ENCODE assay signal across 16 cellular contexts in the genomic region with DNA sequence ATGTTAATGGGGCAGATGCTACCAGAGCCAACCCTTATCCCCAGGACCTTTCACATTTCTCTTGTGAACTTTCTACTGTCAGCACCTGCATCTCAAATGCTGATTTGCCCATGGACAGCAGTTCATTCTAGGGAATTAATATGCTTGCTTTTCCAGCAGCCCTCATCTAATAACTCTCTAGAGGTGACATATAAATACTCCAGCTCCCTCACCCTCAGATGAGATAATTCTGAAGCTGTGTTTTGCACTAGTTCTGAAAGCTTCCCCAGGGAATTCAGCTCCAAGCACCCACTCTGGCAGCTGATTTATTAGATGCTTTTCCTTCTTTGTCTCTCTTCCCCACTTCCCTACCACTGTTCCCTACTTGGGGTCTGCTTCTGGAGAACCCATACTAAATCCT.
A peak's percentile ranks its signal among the peaks of the same experiment; 100 is the strongest.
DNase-seq lines count a peak whose midpoint lies in the region; ATAC-seq and TF ChIP-seq lines count a peak whose summit lies in the region.
"Had no signal": no experiment of that assay in that cellular context is flagged by ENCODE, and none has a peak within 500 bp of the region (broad histone marks: within the 10 kb centered on the region; RNA-seq: fewer than 3 reads in every experiment).

No MANE protein-coding gene starts in this region.

- DNase-seq in NCI-H82 (lab: John Stamatoyannopoulos, UW) (peak; percentile 44), NCI-H82 treated with DMSO at 0.1 percent for 48 hours (lab: John Stamatoyannopoulos, UW; ENCODE audit: unreplicated experiment) (no peak), amniotic epithelial cell (ENCODE audit: low read depth) (peak; percentile 11), middle frontal gyrus (ENCODE audit: extremely low spot score, low spot score) (no peak), Caco-2 (no peak)
- no peak for DNase-seq in CD4-positive, CD25-positive, alpha-beta regulatory T cell
- DNase-seq in activated CD4-positive, CD25-positive, alpha-beta regulatory T cell treated with anti-CD3 and anti-CD28 coated beads, Interleukin-2, amount 50 U/mL, for 72 hours, result no peak
- DNase-seq: 8988T, AML-193, DMS153, DMS79 treated with DMSO at 0.1 percent for 48 hours, EL had no signal

- H3K36me3 ChIP-seq in CD4-positive, CD25-positive, alpha-beta regulatory T cell (ENCODE audit: control insufficient read depth, insufficient read depth, low read length), result no peaks in the 10 kb centered on the region
- H3K36me3 ChIP-seq in HEK293 (ENCODE audit: control insufficient read depth in 2 of 2, insufficient read depth in 1 of 2, low read length in 2 of 2), result no peaks in the 10 kb centered on the region
- H3K36me3 ChIP-seq in Caco-2 (ENCODE audit: control insufficient read depth, insufficient read depth, low read length), result no peaks in the 10 kb centered on the region
- H3K36me3 ChIP-seq: BLaER1 had no signal

- CTCF ChIA-PET in HEK293 (lab: Yijun Ruan, JAX) (no interaction called here), Caco-2 (lab: Charles Lee) (no interaction called here)

- peak overlapping the region in 2 of 4 donors; percentile 15 to 31 for H3K4me3 Mint-ChIP-seq in CD4-positive, CD25-positive, alpha-beta regulatory T cell
- H3K4me3 Mint-ChIP-seq in Caco-2 (ENCODE audit: unreplicated experiment), result no peak overlapping the region

- H3K9me3 Mint-ChIP-seq in CD4-positive, CD25-positive, alpha-beta regulatory T cell, result no peaks in the 10 kb centered on the region
- no peaks in the 10 kb centered on the region for H3K9me3 Mint-ChIP-seq in Caco-2 (ENCODE audit: unreplicated experiment)

- intact Hi-C loops in Caco-2 (cut with micrococcal nuclease; ENCODE audit: unreplicated experiment), result no loop called here

- no peak overlapping the region for H3K27ac ChIP-seq in CD4-positive, CD25-positive, alpha-beta regulatory T cell (ENCODE audit: insufficient read depth, low read length, poor library complexity, severe bottlenecking)
- no peak overlapping the region for H3K27ac ChIP-seq in HEK293 (ENCODE audit: extremely low read depth, low read depth, low read length)
- H3K27ac ChIP-seq: BLaER1, HL-60 had no signal

- H3K27me3 Mint-ChIP-seq in CD4-positive, CD25-positive, alpha-beta regulatory T cell, result no peaks in the 10 kb centered on the region
- H3K27me3 Mint-ChIP-seq in Caco-2 (ENCODE audit: insufficient read depth, unreplicated experiment), result no peaks in the 10 kb centered on the region

- TF ChIP-seq CTCF in HEK293 (tag by site-specific recombination; IDR thresholded peaks at IDR 0.05), result no peak
- TF ChIP-seq CTCF in Caco-2 (IDR thresholded peaks at IDR 0.05; ENCODE audit: insufficient read depth in 1 of 2, low read depth in 1 of 2, low read length in 1 of 2, severe bottlenecking in 1 of 2, unreplicated experiment in 1 of 2), result no peak

- H3K4me3 ChIP-seq in CD4-positive, CD25-positive, alpha-beta regulatory T cell (ENCODE audit: low read depth, low read length), result no peak overlapping the region
- H3K4me3 ChIP-seq in HEK293 (ENCODE audit: low read depth, low read length), result no peak overlapping the region
- no peak overlapping the region for H3K4me3 ChIP-seq in Caco-2 (ENCODE audit: low read depth, low read length)
- H3K4me3 ChIP-seq: BLaER1 had no signal

- H3K36me3 Mint-ChIP-seq in CD4-positive, CD25-positive, alpha-beta regulatory T cell, result peaks cover 9% of the 10 kb centered on the region
- H3K36me3 Mint-ChIP-seq in Caco-2 (ENCODE audit: insufficient read depth, unreplicated experiment), result no peaks in the 10 kb centered on the region

- H3K9me3 ChIP-seq in CD4-positive, CD25-positive, alpha-beta regulatory T cell (ENCODE audit: control insufficient read depth in 2 of 2, low read length in 2 of 2), result no peaks in the 10 kb centered on the region
- H3K9me3 ChIP-seq in HEK293 (ENCODE audit: control insufficient read depth, insufficient read depth, low read depth, low read length), result no peaks in the 10 kb centered on the region
- no peaks in the 10 kb centered on the region for H3K9me3 ChIP-seq in Caco-2
- H3K9me3 ChIP-seq: BLaER1 had no signal

- no peaks in the 10 kb centered on the region for H3K27me3 ChIP-seq in CD4-positive, CD25-positive, alpha-beta regulatory T cell (ENCODE audit: control insufficient read depth, insufficient read depth, low read length)
- H3K27me3 ChIP-seq in Caco-2 (replicated peaks; ENCODE audit: control insufficient read depth, insufficient read depth, low read length), result no peaks in the 10 kb centered on the region
- H3K27me3 ChIP-seq: BLaER1 had no signal

- H3K4me1 Mint-ChIP-seq in CD4-positive, CD25-positive, alpha-beta regulatory T cell, result peaks cover 46 to 91% (median 70%) of the 10 kb centered on the region in 4 donors
- H3K4me1 Mint-ChIP-seq in Caco-2 (ENCODE audit: low read depth, unreplicated experiment), result peaks cover 8% of the 10 kb centered on the region

- peak overlapping the region in 2 of 3 donors; percentile 66 to 94 for H3K27ac Mint-ChIP-seq in CD4-positive, CD25-positive, alpha-beta regulatory T cell
- no peak overlapping the region for H3K27ac Mint-ChIP-seq in Caco-2 (ENCODE audit: unreplicated experiment)

- H3K4me1 ChIP-seq in CD4-positive, CD25-positive, alpha-beta regulatory T cell (ENCODE audit: control insufficient read depth, insufficient read depth, low read length, poor library complexity, severe bottlenecking), result peaks cover 57% of the 10 kb centered on the region
- peaks cover 10% of the 10 kb centered on the region; the same call in 1 of the 2 replicates for H3K4me1 ChIP-seq in HEK293 (ENCODE audit: control insufficient read depth, insufficient read depth, low read length)
- H3K4me1 ChIP-seq in Caco-2, result peaks cover 7% of the 10 kb centered on the region; the same call in 1 of the 2 replicates
- H3K4me1 ChIP-seq: BLaER1 had no signal

- no peak for ATAC-seq in CD4-positive, CD25-positive, alpha-beta regulatory T cell (ENCODE audit: low read depth in 2 of 2)
- ATAC-seq: HCT116 had no signal

- POLR2A ChIA-PET in HEK293 (lab: Yijun Ruan, JAX) (no interaction called here), Caco-2 (lab: Charles Lee) (no interaction called here)

- no TSS peak for BruUV-seq in Caco-2 (replicated peaks; lab: Mats Ljungman, UMichigan)

TF ChIP-seq in HEK293, 187 proteins besides CTCF, POLR2A, EP300 and RAD21:
- no peak for TF ChIP-seq ZNF19 (tag by site-specific recombination; IDR thresholded peaks at IDR 0.05; ENCODE audit: low read depth)
- peak; percentile 93 for TF ChIP-seq ZNF37A (tag by site-specific recombination; IDR thresholded peaks at IDR 0.05)
- TF ChIP-seq, protein P1, sequence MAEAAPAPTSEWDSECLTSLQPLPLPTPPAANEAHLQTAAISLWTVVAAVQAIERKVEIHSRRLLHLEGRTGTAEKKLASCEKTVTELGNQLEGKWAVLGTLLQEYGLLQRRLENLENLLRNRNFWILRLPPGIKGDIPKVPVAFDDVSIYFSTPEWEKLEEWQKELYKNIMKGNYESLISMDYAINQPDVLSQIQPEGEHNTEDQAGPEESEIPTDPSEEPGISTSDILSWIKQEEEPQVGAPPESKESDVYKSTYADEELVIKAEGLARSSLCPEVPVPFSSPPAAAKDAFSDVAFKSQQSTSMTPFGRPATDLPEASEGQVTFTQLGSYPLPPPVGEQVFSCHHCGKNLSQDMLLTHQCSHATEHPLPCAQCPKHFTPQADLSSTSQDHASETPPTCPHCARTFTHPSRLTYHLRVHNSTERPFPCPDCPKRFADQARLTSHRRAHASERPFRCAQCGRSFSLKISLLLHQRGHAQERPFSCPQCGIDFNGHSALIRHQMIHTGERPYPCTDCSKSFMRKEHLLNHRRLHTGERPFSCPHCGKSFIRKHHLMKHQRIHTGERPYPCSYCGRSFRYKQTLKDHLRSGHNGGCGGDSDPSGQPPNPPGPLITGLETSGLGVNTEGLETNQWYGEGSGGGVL (tag by site-specific recombination; IDR thresholded peaks at IDR 0.05), result no peak
- TF ChIP-seq HOXD13 (CRISPR knock-in tag; IDR thresholded peaks at IDR 0.05; ENCODE audit: borderline replicate concordance), result no peak

Comparison
In these comparisons a context has a peak if more than half of its experiments do, and no peak if none do; other contexts are left out.
1. DNase-seq: peak in NCI-H82 (single experiment) and amniotic epithelial cell (single experiment); none in NCI-H82 treated with DMSO at 0.1 percent for 48 hours (single experiment), CD4-positive, CD25-positive, alpha-beta regulatory T cell (0 of 3), activated CD4-positive, CD25-positive, alpha-beta regulatory T cell treated with anti-CD3 and anti-CD28 coated beads, Interleukin-2, amount 50 U/mL, for 72 hours (single experiment), middle frontal gyrus (single experiment) and Caco-2 (0 of 2).